Comparison of ENCODE assay signal across 8 cellular contexts in the genomic region with DNA sequence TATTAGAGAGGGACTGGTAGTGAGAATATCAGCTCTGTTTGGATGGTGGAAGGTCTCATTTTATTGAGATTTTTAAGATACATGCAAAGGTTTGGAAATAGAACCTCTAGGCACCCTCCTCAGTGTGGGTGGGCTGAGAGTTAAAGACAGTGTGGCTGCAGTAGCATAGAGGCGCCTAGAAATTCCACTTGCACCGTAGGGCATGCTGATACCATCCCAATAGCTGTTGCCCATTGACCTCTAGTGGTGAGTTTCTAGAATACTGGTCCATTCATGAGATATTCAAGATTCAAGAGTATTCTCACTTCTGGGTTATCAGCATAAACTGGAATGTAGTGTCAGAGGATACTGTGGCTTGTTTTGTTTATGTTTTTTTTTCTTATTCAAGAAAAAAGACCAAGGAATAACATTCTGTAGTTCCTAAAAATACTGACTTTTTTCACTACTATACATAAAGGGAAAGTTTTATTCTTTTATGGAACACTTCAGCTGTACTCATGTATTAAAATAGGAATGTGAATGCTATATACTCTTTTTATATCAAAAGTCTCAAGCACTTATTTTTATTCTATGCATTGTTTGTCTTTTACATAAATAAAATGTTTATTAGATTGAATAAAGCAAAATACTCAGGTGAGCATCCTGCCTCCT.
DNase-seq lines count a peak whose midpoint lies in the region; ATAC-seq and TF ChIP-seq lines count a peak whose summit lies in the region.

No MANE protein-coding gene starts in this region.

- H3K36me3 Mint-ChIP-seq in activated CD4-positive, alpha-beta memory T cell treated with anti-CD3 and anti-CD28 coated beads for 36 hours: peaks cover 65% of the 10 kb centered on the region
- peaks cover 29% of the 10 kb centered on the region for H3K36me3 Mint-ChIP-seq in nephron (ENCODE audit: low read depth)

- TF ChIP-seq CTCF in fibroblast of mammary gland (conservative IDR thresholded peaks at IDR 0.05; ENCODE audit: control insufficient read depth, insufficient read depth, low read depth, low read length): peak; percentile 85
- peak; percentile 85 to 91 (median 86) for TF ChIP-seq CTCF in nephron (IDR thresholded peaks at IDR 0.05; ENCODE audit: unreplicated experiment in 3 of 3)

- H3K4me3 Mint-ChIP-seq in activated CD4-positive, alpha-beta memory T cell treated with anti-CD3 and anti-CD28 coated beads for 36 hours: no peak overlapping the region
- no peak overlapping the region for H3K4me3 Mint-ChIP-seq in nephron

- ATAC-seq in GM19324 (IDR thresholded peaks at IDR 0.05; ENCODE audit: low FRiP score, unreplicated experiment): peak; percentile 75
- peak; percentile 94 for ATAC-seq in HG03175 (IDR thresholded peaks at IDR 0.05; ENCODE audit: unreplicated experiment)

- intact Hi-C loops in activated CD4-positive, alpha-beta memory T cell treated with anti-CD3 and anti-CD28 coated beads for 36 hours (cut with micrococcal nuclease): loop anchor here (1.0 to 5.0 kb wide), 5 partner anchors 36 to 651 kb away; no protein-coding TSS in a partner anchor

- DNase-seq in DMS 273 treated with DMSO at 0.1 percent for 48 hours (lab: John Stamatoyannopoulos, UW) (peak; percentile 12), NCI-H510A treated with DMSO at 0.1 percent for 48 hours (lab: John Stamatoyannopoulos, UW) (peak; percentile 39), fibroblast of mammary gland (ENCODE audit: low read depth) (peak; percentile 74), NCI-H1048 (lab: John Stamatoyannopoulos, UW) (no peak)
- DNase-seq in activated CD4-positive, alpha-beta memory T cell treated with anti-CD3 and anti-CD28 coated beads for 36 hours: peak; percentile 44

- CTCF ChIA-PET in activated CD4-positive, alpha-beta memory T cell treated with anti-CD3 and anti-CD28 coated beads for 36 hours (lab: Charles Lee): interaction anchor here (0.6 to 3.5 kb wide), 52 partner anchors 8 to 681 kb away, joined by 3 to 27 read pairs (median 4); partner anchors contain the start of gene TGFBR2

- POLR2A ChIA-PET in activated CD4-positive, alpha-beta memory T cell treated with anti-CD3 and anti-CD28 coated beads for 36 hours (lab: Charles Lee): interaction anchor here (1.0 kb wide), 1 partner anchor 73 kb away, joined by 3 read pairs; no protein-coding TSS in a partner anchor

- H3K4me3 ChIP-seq in fibroblast of mammary gland (ENCODE audit: control insufficient read depth, low read depth, low read length): no peak overlapping the region

- peak overlapping the region; percentile 35 for H3K27ac Mint-ChIP-seq in activated CD4-positive, alpha-beta memory T cell treated with anti-CD3 and anti-CD28 coated beads for 36 hours
- H3K27ac Mint-ChIP-seq in nephron: peak overlapping the region in 1 of 3 experiments; percentile 24

- H3K9me3 Mint-ChIP-seq in activated CD4-positive, alpha-beta memory T cell treated with anti-CD3 and anti-CD28 coated beads for 36 hours: no peaks in the 10 kb centered on the region
- no peaks in the 10 kb centered on the region for H3K9me3 Mint-ChIP-seq in nephron

- H3K27me3 Mint-ChIP-seq in activated CD4-positive, alpha-beta memory T cell treated with anti-CD3 and anti-CD28 coated beads for 36 hours: no peaks in the 10 kb centered on the region
- peaks cover 5% of the 10 kb centered on the region for H3K27me3 Mint-ChIP-seq in nephron (ENCODE audit: low read depth)

- H3K4me1 Mint-ChIP-seq in activated CD4-positive, alpha-beta memory T cell treated with anti-CD3 and anti-CD28 coated beads for 36 hours (ENCODE audit: low read depth): peaks cover 43% of the 10 kb centered on the region
- peaks cover 63% of the 10 kb centered on the region for H3K4me1 Mint-ChIP-seq in nephron
